In the genomic region with DNA sequence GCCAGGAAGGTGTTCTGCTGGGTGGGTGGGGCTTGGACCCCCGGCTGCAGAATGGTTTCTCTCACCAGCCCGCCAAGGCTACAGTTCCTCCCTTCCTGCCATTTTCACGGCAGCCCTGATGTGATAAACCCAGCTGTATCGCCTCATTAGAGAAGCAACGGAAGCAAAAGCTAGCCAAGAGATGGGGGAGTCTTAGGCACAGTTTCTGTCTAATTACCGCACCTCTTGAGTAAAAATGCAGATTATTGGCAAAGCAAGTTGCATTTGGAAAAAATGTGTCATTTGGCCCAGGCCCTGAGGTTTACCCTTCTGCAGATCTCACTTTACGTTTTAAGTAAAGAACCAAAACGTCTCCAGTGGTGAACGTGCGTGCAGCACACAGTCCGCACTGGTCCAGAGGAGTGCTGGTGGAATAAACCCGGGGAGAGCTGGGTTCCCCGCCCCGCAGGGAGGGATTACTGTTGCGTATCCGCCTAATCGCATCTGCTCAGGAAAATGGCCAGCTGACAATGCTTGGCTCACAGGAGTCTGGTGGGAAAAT, we compare ENCODE assay signal across 8 cellular contexts.
A peak's percentile ranks its signal among the peaks of the same experiment; 100 is the strongest.
DNase-seq lines count a peak whose midpoint lies in the region; ATAC-seq, FAIRE-seq and TF ChIP-seq lines count a peak whose summit lies in the region.

No MANE protein-coding gene starts in this region.

- no peak overlapping the region for H3K9ac ChIP-seq in colonic mucosa (ENCODE audit: low read depth in 2 of 2, low read length in 2 of 2)

- H3K27ac ChIP-seq in ACC112 (ENCODE audit: low read depth, low read length) (no peak overlapping the region), colonic mucosa (no peak overlapping the region), small intestine (ENCODE audit: low read depth in 1 of 2, low read length in 1 of 2) (peak overlapping the region in 1 of 2 donors; percentile 2)

- DNase-seq in NCI-H2081 treated with DMSO at 0.1 percent for 48 hours (lab: John Stamatoyannopoulos, UW) (peak; percentile 47), colonic mucosa (peak; percentile 47), mucosa of descending colon (peak in 2 of 3 donors; percentile 37 to 41), small intestine (no peak), iPS-NIHi11 (ENCODE audit: low spot score) (no peak), GM13977 (ENCODE audit: low spot score) (no peak)

- H3K9me3 ChIP-seq in colonic mucosa (no peaks in the 10 kb centered on the region), mucosa of descending colon (no peaks in the 10 kb centered on the region), small intestine (ENCODE audit: control insufficient read depth, low read depth) (no peaks in the 10 kb centered on the region)

- H3K27me3 ChIP-seq in ACC112 (ENCODE audit: insufficient read depth, low read length) (no peaks in the 10 kb centered on the region), colonic mucosa (no peaks in the 10 kb centered on the region), small intestine (ENCODE audit: control insufficient read depth in 2 of 2, insufficient read depth in 2 of 2, low read length in 2 of 2) (no peaks in the 10 kb centered on the region)

- H3K4me1 ChIP-seq in ACC112 (ENCODE audit: control insufficient read depth, insufficient read depth, low read length, unreplicated experiment) (peaks cover 21% of the 10 kb centered on the region), colonic mucosa (peaks cover 6% of the 10 kb centered on the region), mucosa of descending colon (ENCODE audit: low read depth) (peaks cover 17% of the 10 kb centered on the region), small intestine (ENCODE audit: control insufficient read depth in 2 of 2, insufficient read depth in 1 of 2, low read depth in 1 of 2, low read length in 1 of 2) (peaks cover 6 to 12% of the 10 kb centered on the region in 2 donors)

- H2AFZ ChIP-seq in ACC112 (ENCODE audit: low read length, unreplicated experiment) = no peak overlapping the region

- peaks cover 60% of the 10 kb centered on the region for H3K79me2 ChIP-seq in ACC112 (ENCODE audit: control insufficient read depth, insufficient read depth, low read length, unreplicated experiment)

- in situ Hi-C loops in GM13977 (cut with MboI; ENCODE audit: low pct_unique_long_range_greater_than_20kb, low sequenced_read_pairs, unreplicated experiment) = no loop called here

- H3K4me3 ChIP-seq in ACC112 (ENCODE audit: low read depth, low read length) = peak overlapping the region; percentile 45
- no peak overlapping the region for H3K4me3 ChIP-seq in colonic mucosa
- H3K4me3 ChIP-seq in mucosa of descending colon = no peak overlapping the region
- H3K4me3 ChIP-seq in small intestine (ENCODE audit: low read depth in 1 of 2, low read length in 2 of 2) = no peak overlapping the region

- ATAC-seq in mucosa of descending colon (no peak), HG03159 (IDR thresholded peaks at IDR 0.05; ENCODE audit: unreplicated experiment) (no peak)

- FAIRE-seq in small intestine (lab: Jason Lieb, UNC) = no peak

- 55 to 86% (median 73%) methylated on average over 17 of the region's 17 CpGs for WGBS in small intestine, 3 donors

- intact Hi-C loops in colonic mucosa (cut with DNase I) = no loop called here
- intact Hi-C loops in mucosa of descending colon (cut with DNase I, micrococcal nuclease) = no loop called here

- TF ChIP-seq CTCF in colonic mucosa (IDR thresholded peaks at IDR 0.05) = no peak
- TF ChIP-seq CTCF in mucosa of descending colon (IDR thresholded peaks at IDR 0.05) = no peak
- no peak for TF ChIP-seq CTCF in GM13977 (IDR thresholded peaks at IDR 0.05; ENCODE audit: extremely low read depth, insufficient read depth, missing control alignments)

- peaks cover 22% of the 10 kb centered on the region for H3K36me3 ChIP-seq in ACC112 (ENCODE audit: insufficient read depth, low read length)
- H3K36me3 ChIP-seq in colonic mucosa = no peaks in the 10 kb centered on the region
- no peaks in the 10 kb centered on the region for H3K36me3 ChIP-seq in mucosa of descending colon (ENCODE audit: low read depth)
- H3K36me3 ChIP-seq in small intestine (ENCODE audit: control insufficient read depth in 2 of 2, insufficient read depth in 2 of 2, low read length in 2 of 2) = peaks cover 0 to 4% of the 10 kb centered on the region in 2 donors

Comparison
In these comparisons a context has a peak if more than half of its experiments do, and no peak if none do; other contexts are left out.
1. DNase-seq: peak in NCI-H2081 treated with DMSO at 0.1 percent for 48 hours (single experiment), colonic mucosa (single experiment) and mucosa of descending colon (2 of 3); none in small intestine (single experiment), iPS-NIHi11 (single experiment) and GM13977 (single experiment).